2 cellular contexts compared by ENCODE assay signal in the genomic region with DNA sequence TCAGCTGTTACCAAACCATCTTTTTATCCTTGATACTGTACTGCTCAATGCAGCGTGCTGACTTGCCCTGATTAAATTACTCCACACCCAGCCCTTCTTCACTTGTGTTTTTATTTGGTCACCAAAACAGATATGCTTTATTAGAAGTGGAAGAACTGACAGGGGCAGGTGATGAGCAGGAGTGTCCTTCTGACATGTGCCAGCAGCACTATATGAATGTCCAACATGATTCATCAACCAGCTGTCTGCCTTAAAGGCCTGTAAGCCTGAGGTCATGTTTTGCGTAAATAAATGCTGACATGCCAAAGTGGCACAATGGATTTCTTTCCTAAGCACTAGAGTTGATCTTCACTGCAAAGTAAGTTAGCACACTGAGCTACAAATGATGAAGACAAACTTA.
TF ChIP-seq lines count a peak whose summit lies in the region.

No MANE protein-coding gene starts in this region.

TF ChIP-seq in A549, 52 proteins besides CTCF, POLR2A, EP300 and RAD21 (continued from another document):
- TF ChIP-seq, protein P1, sequence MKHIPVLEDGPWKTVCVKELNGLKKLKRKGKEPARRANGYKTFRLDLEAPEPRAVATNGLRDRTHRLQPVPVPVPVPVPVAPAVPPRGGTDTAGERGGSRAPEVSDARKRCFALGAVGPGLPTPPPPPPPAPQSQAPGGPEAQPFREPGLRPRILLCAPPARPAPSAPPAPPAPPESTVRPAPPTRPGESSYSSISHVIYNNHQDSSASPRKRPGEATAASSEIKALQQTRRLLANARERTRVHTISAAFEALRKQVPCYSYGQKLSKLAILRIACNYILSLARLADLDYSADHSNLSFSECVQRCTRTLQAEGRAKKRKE (CRISPR knock-in tag; IDR thresholded peaks at IDR 0.05; ENCODE audit: low read depth): no peak
- TF ChIP-seq MAFK (IDR thresholded peaks at IDR 0.05; ENCODE audit: partially characterized antibody): peak; percentile 87

TF ChIP-seq in HEK293, 187 proteins besides CTCF, POLR2A, EP300 and RAD21 (continued from another document):
- TF ChIP-seq, protein P2, sequence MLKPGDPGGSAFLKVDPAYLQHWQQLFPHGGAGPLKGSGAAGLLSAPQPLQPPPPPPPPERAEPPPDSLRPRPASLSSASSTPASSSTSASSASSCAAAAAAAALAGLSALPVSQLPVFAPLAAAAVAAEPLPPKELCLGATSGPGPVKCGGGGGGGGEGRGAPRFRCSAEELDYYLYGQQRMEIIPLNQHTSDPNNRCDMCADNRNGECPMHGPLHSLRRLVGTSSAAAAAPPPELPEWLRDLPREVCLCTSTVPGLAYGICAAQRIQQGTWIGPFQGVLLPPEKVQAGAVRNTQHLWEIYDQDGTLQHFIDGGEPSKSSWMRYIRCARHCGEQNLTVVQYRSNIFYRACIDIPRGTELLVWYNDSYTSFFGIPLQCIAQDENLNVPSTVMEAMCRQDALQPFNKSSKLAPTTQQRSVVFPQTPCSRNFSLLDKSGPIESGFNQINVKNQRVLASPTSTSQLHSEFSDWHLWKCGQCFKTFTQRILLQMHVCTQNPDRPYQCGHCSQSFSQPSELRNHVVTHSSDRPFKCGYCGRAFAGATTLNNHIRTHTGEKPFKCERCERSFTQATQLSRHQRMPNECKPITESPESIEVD (tag by site-specific recombination; IDR thresholded peaks at IDR 0.05): no peak
- TF ChIP-seq FEZF1 (tag by site-specific recombination; IDR thresholded peaks at IDR 0.05) (no peak), SP7 (tag by site-specific recombination; IDR thresholded peaks at IDR 0.05) (no peak), ZNF558 (tag by site-specific recombination; IDR thresholded peaks at IDR 0.05) (no peak), ZNF585B (tag by site-specific recombination; IDR thresholded peaks at IDR 0.05) (no peak), ZBTB17 (tag by site-specific recombination; IDR thresholded peaks at IDR 0.05) (peak; percentile 16; the same call in 1 of the 2 replicates), ZNF600 (tag by site-specific recombination; IDR thresholded peaks at IDR 0.05) (peak; percentile 36; the same call in 1 of the 2 replicates)
